19 cellular contexts compared by ENCODE assay signal in genomic region chr11:73752216-73752867, GRCh38. TPM values are rescaled to one million over a fixed set of nuclear protein-coding genes. Genes with fewer than 3 reads are reported as not detected.
DNase-seq lines count a peak whose midpoint lies in the region; ATAC-seq and TF ChIP-seq lines count a peak whose summit lies in the region.
"Had no signal": no experiment of that assay in that cellular context is flagged by ENCODE, and none has a peak within 500 bp of the region (broad histone marks: within the 10 kb centered on the region; RNA-seq: fewer than 3 reads in every experiment).

No MANE protein-coding gene starts in this region.

- no peak overlapping the region for H2BK120ac ChIP-seq in mesenchymal stem cell (ENCODE audit: low read depth, low read length)

- no peaks in the 10 kb centered on the region for H3K79me1 ChIP-seq in mesenchymal stem cell (replicated peaks; ENCODE audit: low read length, poor library complexity, severe bottlenecking)

- peaks cover 0 to 6% (median 3%) of the 10 kb centered on the region in 7 donors for H3K9me3 Mint-ChIP-seq in CD14-positive monocyte
- no peaks in the 10 kb centered on the region for H3K9me3 Mint-ChIP-seq in central memory CD8-positive, alpha-beta T cell
- H3K9me3 Mint-ChIP-seq: activated naive CD8-positive, alpha-beta T cell treated with anti-CD3 and anti-CD28 coated beads for 36 hours; natural killer cell treated with Interleukin-12 subunit alpha and Interleukin-12 subunit beta and Interleukin-15 and Interleukin-18, amount 100 ng/mL, for 72 hours had no signal

- 98% methylated on average over 14 of the region's 14 CpGs for WGBS in mesenchymal stem cell

- DNase-seq in CD14-positive monocyte (ENCODE audit: low spot score), result no peak
- no peak for DNase-seq in central memory CD8-positive, alpha-beta T cell (ENCODE audit: low spot score in 2 of 2)
- DNase-seq in mesenchymal stem cell, result no peak
- DNase-seq in T1000 (lab: John Stamatoyannopoulos, UW), result no peak
- no peak for DNase-seq in activated CD4-positive, alpha-beta T cell treated with anti-CD3 and anti-CD28 coated beads for 48 hours
- DNase-seq: activated CD4-positive, alpha-beta T cell treated with anti-CD3 and anti-CD28 coated beads for 4 hours; activated naive CD8-positive, alpha-beta T cell treated with anti-CD3 and anti-CD28 coated beads for 36 hours; cerebellar nuclear complex; GDM1; H7; MM.1S; NCI-H1694 treated with DMSO at 0.1 percent for 48 hours; NCI-H446; stimulated activated CD4-positive, alpha-beta T cell treated with anti-CD3 and anti-CD28 coated beads, Interleukin-15, amount 100 ng/mL, for 24 hours had no signal

- peaks cover 4 to 17% of the 10 kb centered on the region in 2 donors for H3K36me3 Mint-ChIP-seq in CD14-positive monocyte
- H3K36me3 Mint-ChIP-seq in central memory CD8-positive, alpha-beta T cell (ENCODE audit: insufficient read depth), result peaks cover 18% of the 10 kb centered on the region
- H3K36me3 Mint-ChIP-seq: natural killer cell treated with Interleukin-12 subunit alpha and Interleukin-12 subunit beta and Interleukin-15 and Interleukin-18, amount 100 ng/mL, for 72 hours had no signal

- H3K4me1 Mint-ChIP-seq in CD14-positive monocyte, result peaks cover 39% of the 10 kb centered on the region
- peaks cover 54% of the 10 kb centered on the region for H3K4me1 Mint-ChIP-seq in central memory CD8-positive, alpha-beta T cell

- H3K4ac ChIP-seq in mesenchymal stem cell (ENCODE audit: low read depth in 1 of 2, low read length in 2 of 2), result no peak overlapping the region

- H2BK15ac ChIP-seq in mesenchymal stem cell (ENCODE audit: low read depth, poor library complexity, severe bottlenecking), result no peak overlapping the region

- H3K4me3 Mint-ChIP-seq in CD14-positive monocyte, result no peak overlapping the region
- H3K4me3 Mint-ChIP-seq in central memory CD8-positive, alpha-beta T cell, result peak overlapping the region; percentile 21
- H3K4me3 Mint-ChIP-seq: activated naive CD8-positive, alpha-beta T cell treated with anti-CD3 and anti-CD28 coated beads for 36 hours; natural killer cell treated with Interleukin-12 subunit alpha and Interleukin-12 subunit beta and Interleukin-15 and Interleukin-18, amount 100 ng/mL, for 72 hours had no signal

- H3K36me3 ChIP-seq in HEK293 (ENCODE audit: control insufficient read depth in 2 of 2, insufficient read depth in 1 of 2, low read length in 2 of 2), result no peaks in the 10 kb centered on the region
- H3K36me3 ChIP-seq in mesenchymal stem cell (ENCODE audit: control insufficient read depth in 1 of 2, insufficient read depth in 2 of 2, low read depth in 1 of 2, low read length in 2 of 2), result peaks cover 8 to 19% of the 10 kb centered on the region in 2 experiments
- H3K36me3 ChIP-seq: gastroesophageal sphincter had no signal

- CTCF ChIA-PET in HEK293 (lab: Yijun Ruan, JAX), result interaction anchor here (0.6 to 0.7 kb wide), 2 partner anchors 126 to 140 kb away, joined by 3 read pairs; no protein-coding TSS in a partner anchor

- H2AK5ac ChIP-seq in mesenchymal stem cell (ENCODE audit: low read length, severe bottlenecking), result no peak overlapping the region

- H3K27ac ChIP-seq in HEK293 (ENCODE audit: extremely low read depth, low read depth, low read length) (no peak overlapping the region), mesenchymal stem cell (ENCODE audit: low read length, poor library complexity, severe bottlenecking) (no peak overlapping the region)
- H3K27ac ChIP-seq: gastroesophageal sphincter had no signal

- H3K27ac Mint-ChIP-seq in CD14-positive monocyte, result peak overlapping the region in 5 of 7 donors; percentile 12 to 84 (median 26)
- peak overlapping the region; percentile 80 for H3K27ac Mint-ChIP-seq in central memory CD8-positive, alpha-beta T cell (ENCODE audit: low read depth)
- H3K27ac Mint-ChIP-seq: activated naive CD8-positive, alpha-beta T cell treated with anti-CD3 and anti-CD28 coated beads for 36 hours had no signal

- no peak overlapping the region for H2BK12ac ChIP-seq in mesenchymal stem cell (ENCODE audit: low read length in 2 of 2)

- no peak overlapping the region for H3K14ac ChIP-seq in mesenchymal stem cell (ENCODE audit: low read length in 2 of 2)

- H2BK5ac ChIP-seq in mesenchymal stem cell (ENCODE audit: low read depth, low read length, poor library complexity, severe bottlenecking), result no peak overlapping the region

- no peak overlapping the region for H3K9ac ChIP-seq in mesenchymal stem cell (ENCODE audit: low read length)

- no peak for ATAC-seq in central memory CD8-positive, alpha-beta T cell (replicated peaks; ENCODE audit: extremely low read depth, poor library complexity, severe bottlenecking)
- ATAC-seq in GM18511 (IDR thresholded peaks at IDR 0.05; ENCODE audit: unreplicated experiment) (no peak), HG02884 (IDR thresholded peaks at IDR 0.05; ENCODE audit: unreplicated experiment) (no peak)
- ATAC-seq: gastroesophageal sphincter; natural killer cell treated with Interleukin-12 subunit alpha and Interleukin-12 subunit beta and Interleukin-15 and Interleukin-18, amount 100 ng/mL, for 72 hours had no signal

- no peak overlapping the region for H3K18ac ChIP-seq in mesenchymal stem cell (ENCODE audit: low read depth in 1 of 2, low read length in 2 of 2)

- peaks cover 0 to 3% (median 0%) of the 10 kb centered on the region in 3 donors for H3K27me3 Mint-ChIP-seq in CD14-positive monocyte (ENCODE audit: low read depth in 3 of 3)
- no peaks in the 10 kb centered on the region for H3K27me3 Mint-ChIP-seq in central memory CD8-positive, alpha-beta T cell
- H3K27me3 Mint-ChIP-seq: activated naive CD8-positive, alpha-beta T cell treated with anti-CD3 and anti-CD28 coated beads for 36 hours; natural killer cell treated with Interleukin-12 subunit alpha and Interleukin-12 subunit beta and Interleukin-15 and Interleukin-18, amount 100 ng/mL, for 72 hours had no signal

- H3K9me3 ChIP-seq in HEK293 (ENCODE audit: control insufficient read depth, insufficient read depth, low read depth, low read length) (no peaks in the 10 kb centered on the region), mesenchymal stem cell (ENCODE audit: control insufficient read depth, low read length) (no peaks in the 10 kb centered on the region)
- H3K9me3 ChIP-seq: gastroesophageal sphincter had no signal

- no peak for TF ChIP-seq CTCF in CD14-positive monocyte (IDR thresholded peaks at IDR 0.05)
- TF ChIP-seq CTCF in HEK293 (tag by site-specific recombination; IDR thresholded peaks at IDR 0.05), result no peak

- H3K23ac ChIP-seq in mesenchymal stem cell (ENCODE audit: low read length in 2 of 2), result no peak overlapping the region

- H2AFZ ChIP-seq in mesenchymal stem cell (ENCODE audit: low read depth, low read length), result no peak overlapping the region

- H4K8ac ChIP-seq in mesenchymal stem cell (ENCODE audit: low read length), result peak overlapping the region; percentile 19

- H3K4me1 ChIP-seq in HEK293 (ENCODE audit: control insufficient read depth, insufficient read depth, low read length) (no peaks in the 10 kb centered on the region), mesenchymal stem cell (ENCODE audit: control insufficient read depth, insufficient read depth, low read depth, low read length) (peaks cover 18% of the 10 kb centered on the region)

- no peaks in the 10 kb centered on the region for H3K27me3 ChIP-seq in mesenchymal stem cell (ENCODE audit: control insufficient read depth in 1 of 2, insufficient read depth in 1 of 2, low read length in 2 of 2)
- H3K27me3 ChIP-seq: gastroesophageal sphincter had no signal

- no peak overlapping the region for H3K4me2 ChIP-seq in mesenchymal stem cell (ENCODE audit: low read length, poor library complexity, severe bottlenecking)

- POLR2A ChIA-PET in HEK293 (lab: Yijun Ruan, JAX), result no interaction called here

- no peak overlapping the region for H3K4me3 ChIP-seq in HEK293 (ENCODE audit: low read depth, low read length)
- no peak overlapping the region for H3K4me3 ChIP-seq in mesenchymal stem cell (ENCODE audit: insufficient read depth in 1 of 2, low read depth in 1 of 2, low read length in 2 of 2)
- H3K4me3 ChIP-seq: gastroesophageal sphincter had no signal

- intact Hi-C loops in CD14-positive monocyte (cut with micrococcal nuclease), result loop anchor here in 1 of 2 donors (5.0 kb wide), 1 partner anchor 35 kb away; the partner anchor contains the start of gene MRPL48

- H4K91ac ChIP-seq in mesenchymal stem cell (ENCODE audit: low read length), result no peak overlapping the region

TF ChIP-seq in HEK293, 187 proteins besides CTCF, POLR2A, EP300 and RAD21:
- 0 out of 2 replicates have a peak, but pooled peaks have one; percentile 22 for TF ChIP-seq ZNF362 (tag by site-specific recombination; IDR thresholded peaks at IDR 0.05)
- no peak for TF ChIP-seq BCL6B (tag by site-specific recombination; IDR thresholded peaks at IDR 0.05)

RNA-seq across cellular contexts. Expression of gene RAB6A, which starts 8.5 kb away (rescaled TPM):
- 10 to 100 TPM; 78.6 to 91.3 TPM for polyA plus RNA-seq in CD14-positive monocyte
- 121 TPM for polyA plus RNA-seq in mesenchymal stem cell (2013, experiment 1 of 2)
- polyA plus RNA-seq in mesenchymal stem cell (2013, experiment 2 of 2), result 123 TPM

RNA-seq across cellular contexts. Expression of gene MRPL48, which starts 35.3 kb away (rescaled TPM):
- polyA plus RNA-seq in CD14-positive monocyte, result 10 to 100 TPM; 42.9 to 43.1 TPM
- polyA plus RNA-seq in mesenchymal stem cell (2013, experiment 1 of 2), result 42.8 TPM
- 43.4 TPM for polyA plus RNA-seq in mesenchymal stem cell (2013, experiment 2 of 2)
